Comparison of ENCODE assay signal across 8 cellular contexts in the genomic region with DNA sequence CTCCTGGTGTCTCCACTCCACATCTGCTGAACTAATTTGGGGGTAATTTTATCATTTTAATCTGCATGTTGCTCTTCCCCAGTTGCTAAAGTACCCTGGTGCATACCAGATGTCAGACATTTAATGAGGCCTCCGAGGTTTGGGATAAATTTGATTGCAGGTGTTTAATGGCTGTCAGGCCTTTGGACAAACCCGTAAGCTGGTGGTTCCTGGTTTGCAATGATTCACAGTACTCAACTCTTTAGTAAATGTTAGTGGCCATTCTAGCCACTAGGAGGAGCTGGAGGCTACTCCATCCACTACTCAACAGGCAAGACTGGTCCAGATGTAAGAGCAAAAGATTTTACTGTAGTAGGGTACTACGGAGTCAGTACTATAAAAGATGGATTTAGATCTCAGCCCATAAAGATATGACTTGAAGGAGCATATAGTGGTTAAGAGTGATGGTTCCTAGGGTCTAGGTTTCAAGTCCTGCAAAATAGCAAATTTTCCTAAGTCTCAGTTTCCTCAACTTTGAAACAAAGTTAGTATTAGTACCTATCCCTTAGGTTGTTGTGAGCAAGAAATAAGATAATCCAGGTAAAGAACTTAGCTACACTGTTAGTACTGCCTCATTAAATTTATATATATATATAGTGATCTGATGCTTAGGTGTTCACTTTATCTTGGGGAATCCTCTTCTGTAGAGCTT.
DNase-seq lines count a peak whose midpoint lies in the region; ATAC-seq and TF ChIP-seq lines count a peak whose summit lies in the region.

No MANE protein-coding gene starts in this region.

- no peaks in the 10 kb centered on the region for H4K20me1 ChIP-seq in hepatocyte (ENCODE audit: insufficient read depth, poor library complexity, severe bottlenecking)

- no peaks in the 10 kb centered on the region for H3K36me3 ChIP-seq in HAP-1 (replicated peaks)
- no peaks in the 10 kb centered on the region for H3K36me3 ChIP-seq in adrenal gland (replicated peaks in 1 of 2)
- no peaks in the 10 kb centered on the region for H3K36me3 ChIP-seq in hepatocyte (replicated peaks; ENCODE audit: insufficient read depth, low read depth)

- no peaks in the 10 kb centered on the region for H3K79me2 ChIP-seq in hepatocyte

- no peak overlapping the region for H3K4me2 ChIP-seq in hepatocyte

- intact Hi-C loops in adrenal gland (cut with DNase I) = no loop called here

- H3K4me3 ChIP-seq in HAP-1 (no peak overlapping the region), adrenal gland (no peak overlapping the region), hepatocyte (no peak overlapping the region)

- H2AFZ ChIP-seq in hepatocyte = no peak overlapping the region

- 30 to 38% (median 35%) methylated on average over 3 of the region's 3 CpGs for WGBS in adrenal gland, 4 donors
- 11% methylated on average over 3 of the region's 3 CpGs for WGBS in hepatocyte (ENCODE audit: low lambda C conversion rate, missing lambda C conversion rate)

- no peaks in the 10 kb centered on the region for H3K4me1 ChIP-seq in HAP-1
- no peaks in the 10 kb centered on the region for H3K4me1 ChIP-seq in adrenal gland (replicated peaks in 1 of 2)
- no peaks in the 10 kb centered on the region for H3K4me1 ChIP-seq in hepatocyte (ENCODE audit: insufficient read depth)

- TF ChIP-seq POLR2A in adrenal gland (IDR thresholded peaks at IDR 0.05) = no peak

- in situ Hi-C loops in HAP-1 (cut with MboI; ENCODE audit: low sequenced_read_pairs) = loop anchor here (25.0 kb wide), 1 partner anchor 918 kb away; no protein-coding TSS in a partner anchor

- DNase-seq in NOMO-1 treated with DMSO at 0.1 percent for 48 hours (lab: John Stamatoyannopoulos, UW; ENCODE audit: unreplicated experiment) (peak; percentile 68), NOMO-1 treated with dmso at 0.1 percent for 144 hours (lab: John Stamatoyannopoulos, UW; ENCODE audit: unreplicated experiment) (no peak), HAP-1 (ENCODE audit: low spot score in 2 of 2) (peak; percentile 50 to 53), adrenal gland (peak; percentile 13 to 74 (median 29)), hepatocyte (ENCODE audit: low spot score) (peak; percentile 79)
- peak; percentile 4 to 8 for DNase-seq in stimulated activated CD4-positive, alpha-beta T cell treated with anti-CD3 and anti-CD28 coated beads, Interleukin-12 subunit alpha, Interleukin-12 subunit beta, amount 100 ng/mL, for 24 hours (ENCODE audit: low read depth in 2 of 2)

- H3K27ac ChIP-seq in adrenal gland = no peak overlapping the region
- no peak overlapping the region for H3K27ac ChIP-seq in hepatocyte

- H3K27me3 ChIP-seq in HAP-1 (ENCODE audit: low read depth) (no peaks in the 10 kb centered on the region), adrenal gland (no peaks in the 10 kb centered on the region), hepatocyte (no peaks in the 10 kb centered on the region)

- H3K9me3 ChIP-seq in HAP-1 (no peaks in the 10 kb centered on the region), adrenal gland (replicated peaks in 1 of 3) (no peaks in the 10 kb centered on the region), hepatocyte (ENCODE audit: low read depth) (no peaks in the 10 kb centered on the region)

- peak; percentile 98 for ATAC-seq in SK-N-SH treated with all-trans-retinoic acid at 6 μM for 48 hours

- no peaks in the 10 kb centered on the region for H3K9me2 ChIP-seq in hepatocyte (replicated peaks; ENCODE audit: insufficient read depth)

- TF ChIP-seq CTCF in LNCAP (IDR thresholded peaks at IDR 0.05) = peak; percentile 81
- TF ChIP-seq CTCF in adrenal gland (IDR thresholded peaks at IDR 0.05) = peak; percentile 40 to 64 (median 57)
- TF ChIP-seq CTCF in hepatocyte (IDR thresholded peaks at IDR 0.05; ENCODE audit: poor library complexity) = peak; percentile 81

TF ChIP-seq in SK-N-SH treated with all-trans-retinoic acid at 6 μM for 48 hours, 23 proteins besides CTCF, POLR2A, EP300 and RAD21:
- TF ChIP-seq, protein P1, sequence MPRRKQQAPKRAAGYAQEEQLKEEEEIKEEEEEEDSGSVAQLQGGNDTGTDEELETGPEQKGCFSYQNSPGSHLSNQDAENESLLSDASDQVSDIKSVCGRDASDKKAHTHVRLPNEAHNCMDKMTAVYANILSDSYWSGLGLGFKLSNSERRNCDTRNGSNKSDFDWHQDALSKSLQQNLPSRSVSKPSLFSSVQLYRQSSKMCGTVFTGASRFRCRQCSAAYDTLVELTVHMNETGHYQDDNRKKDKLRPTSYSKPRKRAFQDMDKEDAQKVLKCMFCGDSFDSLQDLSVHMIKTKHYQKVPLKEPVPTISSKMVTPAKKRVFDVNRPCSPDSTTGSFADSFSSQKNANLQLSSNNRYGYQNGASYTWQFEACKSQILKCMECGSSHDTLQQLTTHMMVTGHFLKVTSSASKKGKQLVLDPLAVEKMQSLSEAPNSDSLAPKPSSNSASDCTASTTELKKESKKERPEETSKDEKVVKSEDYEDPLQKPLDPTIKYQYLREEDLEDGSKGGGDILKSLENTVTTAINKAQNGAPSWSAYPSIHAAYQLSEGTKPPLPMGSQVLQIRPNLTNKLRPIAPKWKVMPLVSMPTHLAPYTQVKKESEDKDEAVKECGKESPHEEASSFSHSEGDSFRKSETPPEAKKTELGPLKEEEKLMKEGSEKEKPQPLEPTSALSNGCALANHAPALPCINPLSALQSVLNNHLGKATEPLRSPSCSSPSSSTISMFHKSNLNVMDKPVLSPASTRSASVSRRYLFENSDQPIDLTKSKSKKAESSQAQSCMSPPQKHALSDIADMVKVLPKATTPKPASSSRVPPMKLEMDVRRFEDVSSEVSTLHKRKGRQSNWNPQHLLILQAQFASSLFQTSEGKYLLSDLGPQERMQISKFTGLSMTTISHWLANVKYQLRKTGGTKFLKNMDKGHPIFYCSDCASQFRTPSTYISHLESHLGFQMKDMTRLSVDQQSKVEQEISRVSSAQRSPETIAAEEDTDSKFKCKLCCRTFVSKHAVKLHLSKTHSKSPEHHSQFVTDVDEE (CRISPR knock-in tag; IDR thresholded peaks at IDR 0.05) = peak; percentile 47; the same call in 1 of the 2 replicates
- TF ChIP-seq TOX (CRISPR knock-in tag; IDR thresholded peaks at IDR 0.05; ENCODE audit: borderline replicate concordance) = no peak
- peak; percentile 55; the same call in 1 of the 2 replicates for TF ChIP-seq TCF4 (CRISPR knock-in tag; IDR thresholded peaks at IDR 0.05; ENCODE audit: borderline replicate concordance)
- TF ChIP-seq ZFP3 (CRISPR knock-in tag; IDR thresholded peaks at IDR 0.05) = no peak
